ENCODE assay signal across 18 cellular contexts in the genomic region with DNA sequence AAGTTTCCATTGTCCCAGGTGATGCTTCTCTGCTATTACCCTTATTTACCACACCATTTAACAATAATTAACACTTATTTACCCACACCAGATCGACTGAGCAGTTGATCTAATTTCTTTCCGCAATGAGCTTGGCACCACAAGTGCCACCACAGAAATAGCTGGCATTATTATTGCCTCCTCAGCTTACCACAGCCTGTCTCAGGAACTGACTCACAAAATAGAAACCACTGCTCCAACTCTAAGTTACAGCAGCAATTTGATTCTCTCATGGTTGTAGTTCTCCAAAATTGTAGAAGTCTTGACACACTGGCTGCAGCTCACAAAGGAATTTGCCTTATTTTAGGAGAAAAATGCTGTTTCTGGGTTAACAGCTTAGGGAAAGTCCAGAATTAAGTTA. TPM values are rescaled to one million over a fixed set of nuclear protein-coding genes. Genes with fewer than 3 reads are reported as not detected.
DNase-seq lines count a peak whose midpoint lies in the region; ATAC-seq, FAIRE-seq and TF ChIP-seq lines count a peak whose summit lies in the region.
"Had no signal": no experiment of that assay in that cellular context is flagged by ENCODE, and none has a peak within 500 bp of the region (broad histone marks: within the 10 kb centered on the region; RNA-seq: fewer than 3 reads in every experiment).

No MANE protein-coding gene starts in this region.

- no peaks in the 10 kb centered on the region for H3K9me3 ChIP-seq in gastroesophageal sphincter

- ATAC-seq in natural killer cell treated with Interleukin-12 subunit alpha and Interleukin-12 subunit beta and Interleukin-15 and Interleukin-18, amount 100 ng/mL, for 72 hours, result no peak
- ATAC-seq in gastroesophageal sphincter (no peak), HG02840 (IDR thresholded peaks at IDR 0.05; ENCODE audit: low FRiP score, unreplicated experiment) (no peak)
- ATAC-seq: left lobe of liver had no signal

- peaks cover 0 to 10% of the 10 kb centered on the region in 2 donors for H3K36me3 ChIP-seq in gastroesophageal sphincter

- peak overlapping the region; percentile 22 for H3K4me3 Mint-ChIP-seq in activated T-helper 2 cell treated with anti-CD3 and anti-CD28 coated beads, Interferon-gamma antibody, Interleukin-2, Interleukin-4, amounts not matched to agents 10 μg/mL and 5 μg/mL and 100 μg/mL, durations not matched to agents 14 hours and 24 hours and 36 hours (ENCODE audit: low read depth)
- H3K4me3 Mint-ChIP-seq in natural killer cell treated with Interleukin-12 subunit alpha and Interleukin-12 subunit beta and Interleukin-15 and Interleukin-18, amount 100 ng/mL, for 72 hours, result peak overlapping the region; percentile 60

- H3K27me3 Mint-ChIP-seq in activated T-helper 2 cell treated with anti-CD3 and anti-CD28 coated beads, Interferon-gamma antibody, Interleukin-2, Interleukin-4, amounts not matched to agents 10 μg/mL and 5 μg/mL and 100 μg/mL, durations not matched to agents 14 hours and 24 hours and 36 hours (ENCODE audit: low read depth), result no peaks in the 10 kb centered on the region
- no peaks in the 10 kb centered on the region for H3K27me3 Mint-ChIP-seq in natural killer cell treated with Interleukin-12 subunit alpha and Interleukin-12 subunit beta and Interleukin-15 and Interleukin-18, amount 100 ng/mL, for 72 hours

- intact Hi-C loops in activated T-helper 2 cell treated with anti-CD3 and anti-CD28 coated beads, Interferon-gamma antibody, Interleukin-2, Interleukin-4, amounts not matched to agents 10 μg/mL and 5 μg/mL and 100 μg/mL, durations not matched to agents 14 hours and 24 hours and 36 hours (cut with micrococcal nuclease), result loop anchor here (10.0 kb wide), 2 partner anchors 198 to 232 kb away; partner anchors contain the start of genes ATP5ME and MYL5

- H3K4me1 ChIP-seq in gastroesophageal sphincter, result peaks cover 0 to 22% (median 0%) of the 10 kb centered on the region in 3 donors

- no peak for FAIRE-seq in HTR-8/SVneo (lab: Jason Lieb, UNC)

- peaks cover 31% of the 10 kb centered on the region for H3K4me1 Mint-ChIP-seq in activated T-helper 2 cell treated with anti-CD3 and anti-CD28 coated beads, Interferon-gamma antibody, Interleukin-2, Interleukin-4, amounts not matched to agents 10 μg/mL and 5 μg/mL and 100 μg/mL, durations not matched to agents 14 hours and 24 hours and 36 hours (ENCODE audit: low read depth)
- peaks cover 47 to 49% of the 10 kb centered on the region in 2 donors for H3K4me1 Mint-ChIP-seq in natural killer cell treated with Interleukin-12 subunit alpha and Interleukin-12 subunit beta and Interleukin-15 and Interleukin-18, amount 100 ng/mL, for 72 hours (ENCODE audit: low read depth in 2 of 2)

- H3K9me3 Mint-ChIP-seq in activated T-helper 2 cell treated with anti-CD3 and anti-CD28 coated beads, Interferon-gamma antibody, Interleukin-2, Interleukin-4, amounts not matched to agents 10 μg/mL and 5 μg/mL and 100 μg/mL, durations not matched to agents 14 hours and 24 hours and 36 hours, result peaks cover 68% of the 10 kb centered on the region
- peaks cover 18% of the 10 kb centered on the region for H3K9me3 Mint-ChIP-seq in natural killer cell treated with Interleukin-12 subunit alpha and Interleukin-12 subunit beta and Interleukin-15 and Interleukin-18, amount 100 ng/mL, for 72 hours

- no peak overlapping the region for H3K27ac ChIP-seq in gastroesophageal sphincter
- H3K27ac ChIP-seq: tibial nerve had no signal

- H3K36me3 Mint-ChIP-seq in activated T-helper 2 cell treated with anti-CD3 and anti-CD28 coated beads, Interferon-gamma antibody, Interleukin-2, Interleukin-4, amounts not matched to agents 10 μg/mL and 5 μg/mL and 100 μg/mL, durations not matched to agents 14 hours and 24 hours and 36 hours (ENCODE audit: low read depth), result peaks cover 67% of the 10 kb centered on the region
- peaks cover 40% of the 10 kb centered on the region for H3K36me3 Mint-ChIP-seq in natural killer cell treated with Interleukin-12 subunit alpha and Interleukin-12 subunit beta and Interleukin-15 and Interleukin-18, amount 100 ng/mL, for 72 hours

- H3K27ac Mint-ChIP-seq in activated T-helper 2 cell treated with anti-CD3 and anti-CD28 coated beads, Interferon-gamma antibody, Interleukin-2, Interleukin-4, amounts not matched to agents 10 μg/mL and 5 μg/mL and 100 μg/mL, durations not matched to agents 14 hours and 24 hours and 36 hours, result no peak overlapping the region
- H3K27ac Mint-ChIP-seq in natural killer cell treated with Interleukin-12 subunit alpha and Interleukin-12 subunit beta and Interleukin-15 and Interleukin-18, amount 100 ng/mL, for 72 hours, result peak overlapping the region; percentile 23 to 52

- H3K27me3 ChIP-seq in gastroesophageal sphincter, result no peaks in the 10 kb centered on the region
- H3K27me3 ChIP-seq: tibial nerve had no signal

- no peak for TF ChIP-seq EP300 in gastroesophageal sphincter (IDR thresholded peaks at IDR 0.05)

- WGBS in gastroesophageal sphincter (ENCODE audit: low coverage in 1 of 2), 2 donors, result 88 to 100% methylated on average over 2 of the region's 2 CpGs

- DNase-seq in SKM-1 treated with dmso at 0.1 percent for 144 hours (lab: John Stamatoyannopoulos, UW; ENCODE audit: unreplicated experiment) (peak; percentile 14), SKM-1 (lab: John Stamatoyannopoulos, UW; ENCODE audit: unreplicated experiment) (no peak), M059J (ENCODE audit: low read depth) (peak; percentile 80), HTR-8/SVneo (ENCODE audit: insufficient read length, low spot score) (no peak)
- no peak for DNase-seq in activated T-helper 2 cell treated with anti-CD3 and anti-CD28 coated beads, Interferon-gamma antibody, Interleukin-2, Interleukin-4, amounts not matched to agents 10 μg/mL and 5 μg/mL and 100 μg/mL, durations not matched to agents 14 hours and 24 hours and 36 hours (ENCODE audit: low spot score)
- no peak for DNase-seq in natural killer cell treated with Interleukin-12 subunit alpha and Interleukin-12 subunit beta and Interleukin-15 and Interleukin-18, amount 100 ng/mL, for 72 hours (ENCODE audit: low spot score)
- DNase-seq: 8988T; activated CD8-positive, alpha-beta memory T cell treated with anti-CD3 and anti-CD28 coated beads, Interleukin-2, amount 50 U/mL, for 4 hours; aorta; DMS79; effector CD8-positive, alpha-beta T cell; glutamatergic neuron; stimulated activated CD4-positive, alpha-beta T cell treated with anti-CD3 and anti-CD28 coated beads, Interleukin-12 subunit alpha, Interleukin-12 subunit beta, amount 100 ng/mL, for 4 hours had no signal

- no peak for TF ChIP-seq CTCF in gastroesophageal sphincter (IDR thresholded peaks at IDR 0.05)

- H3K4me3 ChIP-seq in gastroesophageal sphincter, result no peak overlapping the region
- H3K4me3 ChIP-seq: HAP-1, tibial nerve had no signal

- TF ChIP-seq POLR2A in gastroesophageal sphincter (IDR thresholded peaks at IDR 0.05), result no peak

RNA-seq across cellular contexts. Expression of gene ZNF721, which starts 22.5 kb away (rescaled TPM):
- total RNA-seq in M059J (2014; rRNA removed; shearing (Covaris generic)), result 7.0 and 18.4 TPM in 2 replicates
- 27.9 and 31.8 TPM in 2 replicates for total RNA-seq in activated T-helper 2 cell treated with anti-CD3 and anti-CD28 coated beads, Interferon-gamma antibody, Interleukin-2, Interleukin-4, amounts not matched to agents 10 μg/mL and 5 μg/mL and 100 μg/mL, durations not matched to agents 14 hours and 24 hours and 36 hours
- 10 to 100 TPM; 30.7 to 48.6 TPM for total RNA-seq in natural killer cell treated with Interleukin-12 subunit alpha and Interleukin-12 subunit beta and Interleukin-15 and Interleukin-18, amount 100 ng/mL, for 72 hours
- 10 to 100 TPM; 10.2 to 25.2 (median 21.3) TPM for total RNA-seq in gastroesophageal sphincter

RNA-seq across cellular contexts. Expression of gene PIGG, which starts 22.5 kb away (rescaled TPM):
- 31.4 and 38.2 TPM in 2 replicates for total RNA-seq in M059J (2014; rRNA removed; shearing (Covaris generic))
- 46.0 and 47.8 TPM in 2 replicates for total RNA-seq in activated T-helper 2 cell treated with anti-CD3 and anti-CD28 coated beads, Interferon-gamma antibody, Interleukin-2, Interleukin-4, amounts not matched to agents 10 μg/mL and 5 μg/mL and 100 μg/mL, durations not matched to agents 14 hours and 24 hours and 36 hours
- total RNA-seq in natural killer cell treated with Interleukin-12 subunit alpha and Interleukin-12 subunit beta and Interleukin-15 and Interleukin-18, amount 100 ng/mL, for 72 hours, result 10 to 100 TPM; 56.4 to 74.8 TPM
- 10 to 100 TPM; 19.6 to 77.0 (median 42.9) TPM for total RNA-seq in gastroesophageal sphincter

Comparison
In these comparisons a context has a peak if more than half of its experiments do, and no peak if none do; other contexts are left out.
1. DNase-seq: peak in SKM-1 treated with dmso at 0.1 percent for 144 hours (single experiment) and M059J (single experiment); none in SKM-1 (single experiment), activated T-helper 2 cell treated with anti-CD3 and anti-CD28 coated beads, Interferon-gamma antibody, Interleukin-2, Interleukin-4, amounts not matched to agents 10 μg/mL and 5 μg/mL and 100 μg/mL, durations not matched to agents 14 hours and 24 hours and 36 hours (single experiment), natural killer cell treated with Interleukin-12 subunit alpha and Interleukin-12 subunit beta and Interleukin-15 and Interleukin-18, amount 100 ng/mL, for 72 hours (single experiment) and HTR-8/SVneo (single experiment).